ENCODE assay signal across 31 cellular contexts in genomic region chr5:148427370-148428042, GRCh38. TPM values are rescaled to one million over a fixed set of nuclear protein-coding genes. Genes with fewer than 3 reads are reported as not detected.
DNase-seq lines count a peak whose midpoint lies in the region; ATAC-seq, FAIRE-seq and TF ChIP-seq lines count a peak whose summit lies in the region.
"Had no signal": no experiment of that assay in that cellular context is flagged by ENCODE, and none has a peak within 500 bp of the region (broad histone marks: within the 10 kb centered on the region; RNA-seq: fewer than 3 reads in every experiment).

No MANE protein-coding gene starts in this region.

- H3K36me3 ChIP-seq in mammary epithelial cell (ENCODE audit: insufficient read depth, low read length) = peaks cover 26% of the 10 kb centered on the region
- peaks cover 11 to 34% of the 10 kb centered on the region in 2 donors for H3K36me3 ChIP-seq in small intestine (ENCODE audit: control insufficient read depth in 2 of 2, insufficient read depth in 2 of 2, low read length in 2 of 2)

- no peak overlapping the region for H3K4me3 Mint-ChIP-seq in MCF 10A (ENCODE audit: unreplicated experiment)
- no peak overlapping the region for H3K4me3 Mint-ChIP-seq in activated naive CD8-positive, alpha-beta T cell
- H3K4me3 Mint-ChIP-seq: activated CD4-positive, alpha-beta T cell treated with anti-CD3 and anti-CD28 coated beads, Interleukin-2, amount 10 ng/mL, durations not matched to agents 24 days and 14 days; CD8-positive, alpha-beta T cell had no signal

- H3K27ac ChIP-seq in mammary epithelial cell (ENCODE audit: insufficient read depth, low read depth, low read length) = no peak overlapping the region
- no peak overlapping the region for H3K27ac ChIP-seq in small intestine (ENCODE audit: low read depth in 1 of 2, low read length in 1 of 2)
- H3K27ac ChIP-seq: A549, GM23248, HL-60, lower lobe of right lung, right lobe of liver, thoracic aorta, WERI-Rb-1 had no signal

- peaks cover 82% of the 10 kb centered on the region for H3K36me3 Mint-ChIP-seq in MCF 10A (ENCODE audit: insufficient read depth, unreplicated experiment)
- peaks cover 10% of the 10 kb centered on the region for H3K36me3 Mint-ChIP-seq in activated naive CD8-positive, alpha-beta T cell

- H3K4me1 Mint-ChIP-seq in MCF 10A (ENCODE audit: insufficient read depth, unreplicated experiment) = no peaks in the 10 kb centered on the region
- H3K4me1 Mint-ChIP-seq in activated naive CD8-positive, alpha-beta T cell (ENCODE audit: low read depth) = peaks cover 11% of the 10 kb centered on the region

- H3K79me2 ChIP-seq in mammary epithelial cell (ENCODE audit: insufficient read depth, low read length) = no peaks in the 10 kb centered on the region

- peak; percentile 14 for ATAC-seq in stimulated activated naive CD8-positive, alpha-beta T cell treated with anti-CD3 and anti-CD28 coated beads, Interleukin-15, Interleukin-2, amounts not matched to agents 100 U/mL and 50 U/mL, for 24 hours
- no peak for ATAC-seq in GM21576 (IDR thresholded peaks at IDR 0.05; ENCODE audit: unreplicated experiment)
- ATAC-seq: A549; CD8-positive, alpha-beta T cell had no signal

- POLR2A ChIA-PET in MCF 10A (lab: Yijun Ruan, JAX) = interaction anchor here (1.2 to 1.6 kb wide), 2 partner anchors 14 to 37 kb away, joined by 3 read pairs; no protein-coding TSS in a partner anchor

- H3K27ac Mint-ChIP-seq in MCF 10A (ENCODE audit: low read depth, unreplicated experiment) = peak overlapping the region; percentile 16
- H3K27ac Mint-ChIP-seq in activated naive CD8-positive, alpha-beta T cell = peak overlapping the region; percentile 64
- H3K27ac Mint-ChIP-seq: activated CD4-positive, alpha-beta T cell treated with anti-CD3 and anti-CD28 coated beads, Interleukin-2, amount 10 ng/mL, durations not matched to agents 24 days and 14 days had no signal

- H3K4me1 ChIP-seq in mammary epithelial cell (ENCODE audit: insufficient read depth, low read length) (no peaks in the 10 kb centered on the region), small intestine (ENCODE audit: control insufficient read depth in 2 of 2, insufficient read depth in 1 of 2, low read depth in 1 of 2, low read length in 1 of 2) (no peaks in the 10 kb centered on the region)
- H3K4me1 ChIP-seq: A549, lower lobe of right lung, right lobe of liver had no signal

- FAIRE-seq in small intestine (lab: Jason Lieb, UNC) = no peak
- FAIRE-seq: A549, GM12892, kidney had no signal

- DNase-seq in MCF 10A (ENCODE audit: unreplicated experiment) (no peak), mammary epithelial cell (no peak), iPS-NIHi11 (ENCODE audit: low spot score) (peak; percentile 6), NCI-H2171 treated with DMSO at 0.1 percent for 48 hours (lab: John Stamatoyannopoulos, UW) (no peak), small intestine (no peak)
- DNase-seq in stimulated activated naive CD8-positive, alpha-beta T cell treated with anti-CD3 and anti-CD28 coated beads, Interleukin-15, Interleukin-2, amounts not matched to agents 100 U/mL and 50 U/mL, for 24 hours = no peak
- DNase-seq: activated CD4-positive, alpha-beta T cell treated with anti-CD3 and anti-CD28 coated beads, Interleukin-2, amount 10 ng/mL, durations not matched to agents 24 days and 14 days; AML-193; CD8-positive, alpha-beta T cell; cerebellar nuclear complex; dorsolateral prefrontal cortex; EL; GM23248; Kasumi-1; kidney; lower lobe of right lung; NCI-H146; NCI-H2107; posterior cingulate gyrus; right lobe of liver; SHP77 treated with DMSO at 0.1 percent for 48 hours; stimulated activated naive CD4-positive, alpha-beta T cell treated with Interleukin-2 at 50 U/mL for 16 hours; SW 1271; T-helper 9 cell; WERI-Rb-1 had no signal

- H3K9me3 ChIP-seq in mammary epithelial cell (replicated peaks; ENCODE audit: insufficient read depth, low read length) = no peaks in the 10 kb centered on the region
- H3K9me3 ChIP-seq in small intestine (ENCODE audit: control insufficient read depth, low read depth) = no peaks in the 10 kb centered on the region
- H3K9me3 ChIP-seq: A549, lower lobe of right lung, right lobe of liver, thoracic aorta had no signal

- no peaks in the 10 kb centered on the region for H4K20me1 ChIP-seq in mammary epithelial cell (ENCODE audit: insufficient read depth, low read length)

- H3K4me2 ChIP-seq in mammary epithelial cell (ENCODE audit: insufficient read depth, low read depth, low read length) = no peak overlapping the region
- H3K4me2 ChIP-seq: A549 had no signal

- CTCF ChIA-PET in MCF 10A (lab: Yijun Ruan, JAX) (interaction anchor here (1.0 to 7.5 kb wide), 4 partner anchors 15 to 303 kb away, joined by 3 to 82 read pairs (median 36); no protein-coding TSS in a partner anchor), mammary epithelial cell (lab: Charles Lee; ENCODE audit: low non-redundant PET) (interaction anchor here (0.6 kb wide), 1 partner anchor 137 kb away, joined by 6 read pairs; no protein-coding TSS in a partner anchor)

- BruUV-seq in MCF 10A (replicated peaks; lab: Mats Ljungman, UMichigan) (no TSS peak), mammary epithelial cell (replicated peaks; lab: Mats Ljungman, UMichigan) (no TSS peak)

- no peaks in the 10 kb centered on the region for H3K9me3 Mint-ChIP-seq in MCF 10A (ENCODE audit: unreplicated experiment)
- no peaks in the 10 kb centered on the region for H3K9me3 Mint-ChIP-seq in activated naive CD8-positive, alpha-beta T cell (ENCODE audit: low read depth)
- H3K9me3 Mint-ChIP-seq: activated CD4-positive, alpha-beta T cell treated with anti-CD3 and anti-CD28 coated beads, Interleukin-2, amount 10 ng/mL, durations not matched to agents 24 days and 14 days; CD8-positive, alpha-beta T cell had no signal

- in situ Hi-C loops in mammary epithelial cell (cut with MboI; ENCODE audit: low sequenced_read_pairs in 2 of 2) = loop anchor here (25.0 kb wide), 2 partner anchors 610 to 810 kb away; no protein-coding TSS in a partner anchor

- no peaks in the 10 kb centered on the region for H3K27me3 Mint-ChIP-seq in MCF 10A (ENCODE audit: insufficient read depth, unreplicated experiment)
- H3K27me3 Mint-ChIP-seq in activated naive CD8-positive, alpha-beta T cell = no peaks in the 10 kb centered on the region
- H3K27me3 Mint-ChIP-seq: activated CD4-positive, alpha-beta T cell treated with anti-CD3 and anti-CD28 coated beads, Interleukin-2, amount 10 ng/mL, durations not matched to agents 24 days and 14 days had no signal

- H2AFZ ChIP-seq in mammary epithelial cell (ENCODE audit: low read depth, low read length) = no peak overlapping the region
- H2AFZ ChIP-seq: GM23248 had no signal

- no peak overlapping the region for H3K4me3 ChIP-seq in mammary epithelial cell (replicated peaks in 1 of 3; ENCODE audit: insufficient read depth in 1 of 3, low read depth in 2 of 3, low read length in 3 of 3)
- H3K4me3 ChIP-seq in small intestine (ENCODE audit: low read depth in 1 of 2, low read length in 2 of 2) = no peak overlapping the region
- H3K4me3 ChIP-seq: A549, dorsolateral prefrontal cortex, GM23248, lower lobe of right lung, right lobe of liver, thoracic aorta had no signal

- no peak for TF ChIP-seq CTCF in MCF 10A (IDR thresholded peaks at IDR 0.05; ENCODE audit: unreplicated experiment)
- no peak for TF ChIP-seq CTCF in mammary epithelial cell (conservative IDR thresholded peaks at IDR 0.05 in 1 of 2, IDR thresholded peaks at IDR 0.05 in 1 of 2; ENCODE audit: extremely low read depth in 1 of 2, insufficient read depth in 1 of 2, low read depth in 1 of 2, low read length in 2 of 2)

- intact Hi-C loops in MCF 10A (cut with micrococcal nuclease) (no loop called here), mammary epithelial cell (cut with micrococcal nuclease) (no loop called here)

- 81% methylated on average over 7 of the region's 14 CpGs for WGBS in mammary epithelial cell (ENCODE audit: low coverage, missing lambda C conversion rate)
- WGBS in small intestine, 3 donors = 85 to 89% (median 88%) methylated on average over 14 of the region's 14 CpGs

- dilution Hi-C loops in mammary epithelial cell (cut with HindIII; ENCODE audit: low sequenced_read_pairs) = no loop called here

- no peaks in the 10 kb centered on the region for H3K27me3 ChIP-seq in mammary epithelial cell (ENCODE audit: insufficient read depth, low read length)
- H3K27me3 ChIP-seq in small intestine (ENCODE audit: control insufficient read depth in 2 of 2, insufficient read depth in 2 of 2, low read length in 2 of 2) = no peaks in the 10 kb centered on the region
- H3K27me3 ChIP-seq: dorsolateral prefrontal cortex, right lobe of liver had no signal

- no peak overlapping the region for H3K9ac ChIP-seq in mammary epithelial cell (ENCODE audit: insufficient read depth, low read length)
- H3K9ac ChIP-seq: GM23248 had no signal

RNA-seq across cellular contexts. Expression of gene FBXO38, which starts 43.7 kb away (rescaled TPM):
- 54.4 and 76.1 TPM in 2 replicates for total RNA-seq in MCF 10A (2022)
- total RNA-seq in mammary epithelial cell = 10 to 100 TPM; 37.5 to 64.5 TPM
- 11.3 TPM for polyA plus RNA-seq in mammary epithelial cell
- polyA minus RNA-seq in mammary epithelial cell = 107 TPM
- 10 to 100 TPM; 13.5 to 16.3 (median 14.0) TPM for polyA plus RNA-seq in small intestine
